In the genomic region with DNA sequence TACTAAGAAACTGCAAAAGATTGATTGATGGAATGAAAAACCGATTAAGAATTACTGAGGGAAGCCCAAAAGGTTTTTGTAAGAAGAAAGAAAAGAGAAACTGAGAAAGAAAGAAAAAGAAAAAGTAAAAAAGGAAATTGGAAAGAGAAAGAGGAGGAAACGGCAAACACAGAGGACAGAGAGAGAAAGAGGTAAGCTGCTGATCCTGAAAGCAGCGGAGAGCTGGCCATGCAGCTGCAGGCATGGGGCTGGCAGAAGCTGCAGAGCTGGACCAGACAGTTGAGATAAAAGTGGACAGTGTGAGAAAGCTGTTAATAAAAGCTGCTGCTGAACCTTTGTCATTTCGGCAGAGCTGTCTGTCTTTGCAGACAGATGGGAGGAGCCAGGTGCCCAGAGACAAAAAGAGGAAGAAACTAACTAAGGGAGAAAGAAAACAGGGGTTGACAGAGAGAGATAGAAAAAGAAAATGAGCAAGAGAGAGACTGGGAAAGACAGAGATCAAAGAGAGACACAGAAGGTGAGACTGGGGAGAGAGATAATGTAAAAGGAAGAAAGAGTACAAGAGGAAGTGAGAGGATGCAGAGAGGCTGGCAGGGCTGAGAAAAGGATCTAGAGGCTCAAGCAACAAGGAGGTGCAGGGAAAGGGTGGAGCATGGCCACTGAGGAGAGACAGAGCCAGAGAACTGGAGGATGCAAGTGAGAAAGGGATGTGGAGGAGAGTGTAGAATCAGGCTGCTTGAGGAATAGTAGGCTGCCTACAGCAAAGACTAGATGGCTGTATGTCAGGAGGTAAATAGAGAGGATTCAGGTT, we compare ENCODE assay signal across 17 cellular contexts.
A peak's percentile ranks its signal among the peaks of the same experiment; 100 is the strongest.
DNase-seq lines count a peak whose midpoint lies in the region; ATAC-seq and TF ChIP-seq lines count a peak whose summit lies in the region.
"Had no signal": no experiment of that assay in that cellular context is flagged by ENCODE, and none has a peak within 500 bp of the region (broad histone marks: within the 10 kb centered on the region; RNA-seq: fewer than 3 reads in every experiment).

No MANE protein-coding gene starts in this region.

- H3K79me2 ChIP-seq in SU-DHL-6 (ENCODE audit: insufficient read depth, low read length) = no peaks in the 10 kb centered on the region

- no peaks in the 10 kb centered on the region for H3K9me3 Mint-ChIP-seq in T-helper 2 cell treated with Interferon-gamma antibody and Interleukin-4, amounts not matched to agents 5 μg/mL and 100 μg/mL, for 36 hours
- peaks cover 8% of the 10 kb centered on the region for H3K9me3 Mint-ChIP-seq in neural crest cell

- CTCF ChIA-PET in HEK293 (lab: Yijun Ruan, JAX) = no interaction called here

- intact Hi-C loops in breast epithelium (cut with DNase I; ENCODE audit: low total_unique reads) = no loop called here

- TF ChIP-seq CTCF in HEK293 (tag by site-specific recombination; IDR thresholded peaks at IDR 0.05) = no peak
- TF ChIP-seq CTCF in SU-DHL-6 (IDR thresholded peaks at IDR 0.05; ENCODE audit: insufficient read depth, low read length, poor library complexity, severe bottlenecking) = no peak
- TF ChIP-seq CTCF in neural crest cell (conservative IDR thresholded peaks at IDR 0.05) = no peak
- no peak for TF ChIP-seq CTCF in breast epithelium (IDR thresholded peaks at IDR 0.05)

- H3K9ac ChIP-seq in SU-DHL-6 (ENCODE audit: low read length) = peak overlapping the region; percentile 41; the same call in 1 of the 2 replicates

- POLR2A ChIA-PET in HEK293 (lab: Yijun Ruan, JAX) = no interaction called here

- H3K4me3 ChIP-seq in HEK293 (ENCODE audit: low read depth, low read length) (no peak overlapping the region), SU-DHL-6 (ENCODE audit: insufficient read depth, low read length, poor library complexity, severe bottlenecking) (peak overlapping the region; percentile 45), breast epithelium (no peak overlapping the region)
- H3K4me3 ChIP-seq: cardiac muscle cell, gastroesophageal sphincter, SJSA1, tibial nerve had no signal

- peaks cover 9% of the 10 kb centered on the region for H3K4me1 Mint-ChIP-seq in T-helper 2 cell treated with Interferon-gamma antibody and Interleukin-4, amounts not matched to agents 5 μg/mL and 100 μg/mL, for 36 hours (ENCODE audit: low read depth)
- H3K4me1 Mint-ChIP-seq in neural crest cell = peaks cover 20% of the 10 kb centered on the region

- H3K4me2 ChIP-seq in SU-DHL-6 (ENCODE audit: low read depth, low read length, poor library complexity, severe bottlenecking) = peak overlapping the region; percentile 66

- TF ChIP-seq POLR2A in breast epithelium (IDR thresholded peaks at IDR 0.05) = no peak

- H3K36me3 Mint-ChIP-seq in T-helper 2 cell treated with Interferon-gamma antibody and Interleukin-4, amounts not matched to agents 5 μg/mL and 100 μg/mL, for 36 hours (ENCODE audit: low read depth) = no peaks in the 10 kb centered on the region
- H3K36me3 Mint-ChIP-seq in neural crest cell (ENCODE audit: low read depth) = peaks cover 2% of the 10 kb centered on the region

- peak overlapping the region; percentile 49 for H3K27ac Mint-ChIP-seq in T-helper 2 cell treated with Interferon-gamma antibody and Interleukin-4, amounts not matched to agents 5 μg/mL and 100 μg/mL, for 36 hours
- peak overlapping the region; percentile 44 for H3K27ac Mint-ChIP-seq in neural crest cell (ENCODE audit: unreplicated experiment)

- no peak for DNase-seq in T-helper 2 cell treated with Interferon-gamma antibody and Interleukin-4, amounts not matched to agents 5 μg/mL and 100 μg/mL, for 36 hours (ENCODE audit: low spot score)
- DNase-seq in T-helper 2 cell (no peak), neural crest cell (ENCODE audit: low read depth, low spot score) (no peak), breast epithelium (ENCODE audit: low spot score in 2 of 2) (no peak), NCI-H345 (lab: John Stamatoyannopoulos, UW) (no peak)
- DNase-seq: ACHN; activated CD4-positive, CD25-positive, alpha-beta regulatory T cell treated with anti-CD3 and anti-CD28 coated beads, Interleukin-2, amount 50 U/mL, for 72 hours; activated effector memory CD4-positive, alpha-beta T cell treated with anti-CD3 and anti-CD28 coated beads, Interleukin-2, amount 50 U/mL, for 16 hours; NCI-H187 treated with DMSO at 0.1 percent for 48 hours; NCI-H748 treated with DMSO at 0.1 percent for 48 hours had no signal

- H3K9me3 ChIP-seq in HEK293 (ENCODE audit: control insufficient read depth, insufficient read depth, low read depth, low read length) (no peaks in the 10 kb centered on the region; the same call in 1 of the 2 replicates), SU-DHL-6 (ENCODE audit: insufficient read depth, low read length) (no peaks in the 10 kb centered on the region), breast epithelium (peaks cover 0 to 6% of the 10 kb centered on the region in 2 donors)
- H3K9me3 ChIP-seq: gastroesophageal sphincter, SJSA1, tibial nerve had no signal

- H3K4me1 ChIP-seq in HEK293 (ENCODE audit: control insufficient read depth, insufficient read depth, low read length) (no peaks in the 10 kb centered on the region), breast epithelium (no peaks in the 10 kb centered on the region)
- H3K4me1 ChIP-seq: gastroesophageal sphincter, SJSA1, tibial nerve had no signal

- ATAC-seq in HG03280 (IDR thresholded peaks at IDR 0.05; ENCODE audit: unreplicated experiment) = no peak
- ATAC-seq: gastroesophageal sphincter had no signal

- H3K27me3 ChIP-seq in SU-DHL-6 (ENCODE audit: low read length) (no peaks in the 10 kb centered on the region), breast epithelium (peaks cover 0 to 12% of the 10 kb centered on the region in 2 donors)
- H3K27me3 ChIP-seq: cardiac muscle cell, gastroesophageal sphincter, SJSA1, tibial nerve had no signal

- no peaks in the 10 kb centered on the region for H3K27me3 Mint-ChIP-seq in T-helper 2 cell treated with Interferon-gamma antibody and Interleukin-4, amounts not matched to agents 5 μg/mL and 100 μg/mL, for 36 hours (ENCODE audit: low read depth)
- no peaks in the 10 kb centered on the region for H3K27me3 Mint-ChIP-seq in neural crest cell (ENCODE audit: low read depth)

- H3K4me3 Mint-ChIP-seq in T-helper 2 cell treated with Interferon-gamma antibody and Interleukin-4, amounts not matched to agents 5 μg/mL and 100 μg/mL, for 36 hours = peak overlapping the region; percentile 59
- no peak overlapping the region for H3K4me3 Mint-ChIP-seq in neural crest cell

- H4K20me1 ChIP-seq in SU-DHL-6 (ENCODE audit: low read depth, low read length) = no peaks in the 10 kb centered on the region

- peak overlapping the region; percentile 82 for H2AFZ ChIP-seq in SU-DHL-6 (ENCODE audit: low read depth, low read length, severe bottlenecking)

- H3F3A ChIP-seq in SU-DHL-6 (ENCODE audit: insufficient read depth) = no peaks in the 10 kb centered on the region

- H3K27ac ChIP-seq in HEK293 (ENCODE audit: extremely low read depth, low read depth, low read length) = no peak overlapping the region
- peak overlapping the region; percentile 39 for H3K27ac ChIP-seq in SU-DHL-6 (ENCODE audit: low read depth, low read length)
- H3K27ac ChIP-seq in breast epithelium = no peak overlapping the region
- H3K27ac ChIP-seq: cardiac muscle cell, gastroesophageal sphincter, SJSA1, tibial nerve had no signal

- H3K9me2 ChIP-seq in SU-DHL-6 (replicated peaks; ENCODE audit: insufficient read depth, low read length) = no peaks in the 10 kb centered on the region

- H3K36me3 ChIP-seq in HEK293 (ENCODE audit: control insufficient read depth in 2 of 2, insufficient read depth in 1 of 2, low read length in 2 of 2) = no peaks in the 10 kb centered on the region
- no peaks in the 10 kb centered on the region for H3K36me3 ChIP-seq in SU-DHL-6 (ENCODE audit: low read length)
- H3K36me3 ChIP-seq in breast epithelium = no peaks in the 10 kb centered on the region
- H3K36me3 ChIP-seq: cardiac muscle cell, gastroesophageal sphincter, SJSA1, tibial nerve had no signal

TF ChIP-seq in HEK293, 187 proteins besides CTCF, POLR2A, EP300 and RAD21:
- TF ChIP-seq ZNF664 (tag by site-specific recombination; IDR thresholded peaks at IDR 0.05) (no peak), ZNF112 (tag by site-specific recombination; IDR thresholded peaks at IDR 0.05) (no peak), PRDM1 (tag by site-specific recombination; IDR thresholded peaks at IDR 0.05) (peak; percentile 60; the same call in 1 of the 2 replicates), FEZF1 (tag by site-specific recombination; IDR thresholded peaks at IDR 0.05) (no peak), ZNF561 (tag by site-specific recombination; IDR thresholded peaks at IDR 0.05; ENCODE audit: borderline replicate concordance) (no peak)
- TF ChIP-seq, protein P1, sequence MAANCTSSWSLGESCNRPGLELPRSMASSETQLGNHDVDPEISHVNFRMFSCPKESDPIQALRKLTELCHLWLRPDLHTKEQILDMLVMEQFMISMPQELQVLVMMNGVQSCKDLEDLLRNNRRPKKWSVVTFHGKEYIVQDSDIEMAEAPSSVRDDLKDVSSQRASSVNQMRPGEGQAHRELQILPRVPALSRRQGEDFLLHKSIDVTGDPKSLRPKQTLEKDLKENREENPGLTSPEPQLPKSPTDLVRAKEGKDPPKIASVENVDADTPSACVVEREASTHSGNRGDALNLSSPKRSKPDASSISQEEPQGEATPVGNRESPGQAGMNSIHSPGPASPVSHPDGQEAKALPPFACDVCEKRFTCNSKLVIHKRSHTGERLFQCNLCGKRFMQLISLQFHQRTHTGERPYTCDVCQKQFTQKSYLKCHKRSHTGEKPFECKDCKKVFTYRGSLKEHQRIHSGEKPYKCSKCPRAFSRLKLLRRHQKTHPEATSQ (tag by site-specific recombination; IDR thresholded peaks at IDR 0.05) = no peak
